In the genomic region with DNA sequence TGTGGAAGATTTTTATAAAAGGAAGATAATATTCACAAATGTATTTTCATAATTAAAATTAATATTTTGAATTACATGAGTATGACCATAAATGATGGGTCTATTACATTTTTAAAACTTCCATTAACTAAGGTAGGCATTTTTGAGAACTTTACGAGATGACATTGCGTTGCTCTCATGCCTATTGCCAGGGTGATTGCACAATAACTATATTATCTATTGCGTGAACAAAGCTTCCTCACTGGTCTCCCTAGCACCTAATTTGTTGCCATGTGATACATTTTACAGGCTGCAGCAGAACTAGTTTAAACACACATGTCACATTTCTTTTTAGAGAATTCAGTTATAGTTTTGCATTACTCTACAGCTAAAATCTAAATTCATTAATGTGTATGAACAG, we compare ENCODE assay signal across 14 cellular contexts.
"Had no signal": no experiment of that assay in that cellular context is flagged by ENCODE, and none has a peak within 500 bp of the region (broad histone marks: within the 10 kb centered on the region; RNA-seq: fewer than 3 reads in every experiment).

No MANE protein-coding gene starts in this region.

- H3K36me3 ChIP-seq: breast epithelium, tibial artery, uterus had no signal

- H3K4me3 ChIP-seq: breast epithelium, skin epidermis, tibial artery, uterus had no signal

- H3K4me1 ChIP-seq: breast epithelium, tibial artery, uterus had no signal

- H3K9me3 ChIP-seq: breast epithelium, tibial artery, uterus had no signal

- H3K27me3 ChIP-seq: breast epithelium, tibial artery, uterus had no signal

- DNase-seq: activated CD4-positive, alpha-beta T cell treated with anti-CD3 and anti-CD28 coated beads for 1 hour; activated CD4-positive, alpha-beta T cell treated with anti-CD3 and anti-CD28 coated beads, Interleukin-2, amount 50 U/mL, for 4 hours; activated naive CD4-positive, alpha-beta T cell; activated T-cell treated with anti-CD3 and anti-CD28 coated beads for 4 hours; aorta; cerebellar nuclear complex; mammary epithelial cell; naive B cell; stimulated activated CD4-positive, alpha-beta T cell treated with anti-CD3 and anti-CD28 coated beads, Interleukin-4, amount 100 ng/mL, for 24 hours; stimulated activated naive CD4-positive, alpha-beta T cell; tibial artery; uterus had no signal

- H3K27ac ChIP-seq: breast epithelium, skin epidermis, tibial artery, uterus had no signal
